1 cellular context compared by ENCODE assay signal in genomic region chr21:42651515-42652401, GRCh38.
TF ChIP-seq lines count a peak whose summit lies in the region.

No MANE protein-coding gene starts in this region.

TF ChIP-seq in GM23338, 12 proteins besides CTCF, POLR2A, EP300 and RAD21 (continued from another document):
- TF ChIP-seq, protein P1, sequence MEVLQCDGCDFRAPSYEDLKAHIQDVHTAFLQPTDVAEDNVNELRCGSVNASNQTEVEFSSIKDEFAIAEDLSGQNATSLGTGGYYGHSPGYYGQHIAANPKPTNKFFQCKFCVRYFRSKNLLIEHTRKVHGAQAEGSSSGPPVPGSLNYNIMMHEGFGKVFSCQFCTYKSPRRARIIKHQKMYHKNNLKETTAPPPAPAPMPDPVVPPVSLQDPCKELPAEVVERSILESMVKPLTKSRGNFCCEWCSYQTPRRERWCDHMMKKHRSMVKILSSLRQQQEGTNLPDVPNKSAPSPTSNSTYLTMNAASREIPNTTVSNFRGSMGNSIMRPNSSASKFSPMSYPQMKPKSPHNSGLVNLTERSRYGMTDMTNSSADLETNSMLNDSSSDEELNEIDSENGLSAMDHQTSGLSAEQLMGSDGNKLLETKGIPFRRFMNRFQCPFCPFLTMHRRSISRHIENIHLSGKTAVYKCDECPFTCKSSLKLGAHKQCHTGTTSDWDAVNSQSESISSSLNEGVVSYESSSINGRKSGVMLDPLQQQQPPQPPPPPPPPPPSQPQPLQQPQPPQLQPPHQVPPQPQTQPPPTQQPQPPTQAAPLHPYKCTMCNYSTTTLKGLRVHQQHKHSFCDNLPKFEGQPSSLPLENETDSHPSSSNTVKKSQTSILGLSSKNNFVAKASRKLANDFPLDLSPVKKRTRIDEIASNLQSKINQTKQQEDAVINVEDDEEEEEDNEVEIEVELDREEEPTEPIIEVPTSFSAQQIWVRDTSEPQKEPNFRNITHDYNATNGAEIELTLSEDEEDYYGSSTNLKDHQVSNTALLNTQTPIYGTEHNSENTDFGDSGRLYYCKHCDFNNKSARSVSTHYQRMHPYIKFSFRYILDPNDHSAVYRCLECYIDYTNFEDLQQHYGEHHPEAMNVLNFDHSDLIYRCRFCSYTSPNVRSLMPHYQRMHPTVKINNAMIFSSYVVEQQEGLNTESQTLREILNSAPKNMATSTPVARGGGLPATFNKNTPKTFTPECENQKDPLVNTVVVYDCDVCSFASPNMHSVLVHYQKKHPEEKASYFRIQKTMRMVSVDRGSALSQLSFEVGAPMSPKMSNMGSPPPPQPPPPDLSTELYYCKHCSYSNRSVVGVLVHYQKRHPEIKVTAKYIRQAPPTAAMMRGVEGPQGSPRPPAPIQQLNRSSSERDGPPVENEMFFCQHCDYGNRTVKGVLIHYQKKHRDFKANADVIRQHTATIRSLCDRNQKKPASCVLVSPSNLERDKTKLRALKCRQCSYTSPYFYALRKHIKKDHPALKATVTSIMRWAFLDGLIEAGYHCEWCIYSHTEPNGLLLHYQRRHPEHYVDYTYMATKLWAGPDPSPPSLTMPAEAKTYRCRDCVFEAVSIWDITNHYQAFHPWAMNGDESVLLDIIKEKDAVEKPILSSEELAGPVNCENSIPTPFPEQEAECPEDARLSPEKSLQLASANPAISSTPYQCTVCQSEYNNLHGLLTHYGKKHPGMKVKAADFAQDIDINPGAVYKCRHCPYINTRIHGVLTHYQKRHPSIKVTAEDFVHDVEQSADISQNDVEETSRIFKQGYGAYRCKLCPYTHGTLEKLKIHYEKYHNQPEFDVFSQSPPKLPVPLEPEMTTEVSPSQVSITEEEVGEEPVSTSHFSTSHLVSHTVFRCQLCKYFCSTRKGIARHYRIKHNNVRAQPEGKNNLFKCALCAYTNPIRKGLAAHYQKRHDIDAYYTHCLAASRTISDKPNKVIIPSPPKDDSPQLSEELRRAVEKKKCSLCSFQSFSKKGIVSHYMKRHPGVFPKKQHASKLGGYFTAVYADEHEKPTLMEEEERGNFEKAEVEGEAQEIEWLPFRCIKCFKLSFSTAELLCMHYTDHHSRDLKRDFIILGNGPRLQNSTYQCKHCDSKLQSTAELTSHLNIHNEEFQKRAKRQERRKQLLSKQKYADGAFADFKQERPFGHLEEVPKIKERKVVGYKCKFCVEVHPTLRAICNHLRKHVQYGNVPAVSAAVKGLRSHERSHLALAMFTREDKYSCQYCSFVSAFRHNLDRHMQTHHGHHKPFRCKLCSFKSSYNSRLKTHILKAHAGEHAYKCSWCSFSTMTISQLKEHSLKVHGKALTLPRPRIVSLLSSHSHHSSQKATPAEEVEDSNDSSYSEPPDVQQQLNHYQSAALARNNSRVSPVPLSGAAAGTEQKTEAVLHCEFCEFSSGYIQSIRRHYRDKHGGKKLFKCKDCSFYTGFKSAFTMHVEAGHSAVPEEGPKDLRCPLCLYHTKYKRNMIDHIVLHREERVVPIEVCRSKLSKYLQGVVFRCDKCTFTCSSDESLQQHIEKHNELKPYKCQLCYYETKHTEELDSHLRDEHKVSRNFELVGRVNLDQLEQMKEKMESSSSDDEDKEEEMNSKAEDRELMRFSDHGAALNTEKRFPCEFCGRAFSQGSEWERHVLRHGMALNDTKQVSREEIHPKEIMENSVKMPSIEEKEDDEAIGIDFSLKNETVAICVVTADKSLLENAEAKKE (CRISPR knock-in tag; IDR thresholded peaks at IDR 0.05), result no peak
- TF ChIP-seq, protein P2, sequence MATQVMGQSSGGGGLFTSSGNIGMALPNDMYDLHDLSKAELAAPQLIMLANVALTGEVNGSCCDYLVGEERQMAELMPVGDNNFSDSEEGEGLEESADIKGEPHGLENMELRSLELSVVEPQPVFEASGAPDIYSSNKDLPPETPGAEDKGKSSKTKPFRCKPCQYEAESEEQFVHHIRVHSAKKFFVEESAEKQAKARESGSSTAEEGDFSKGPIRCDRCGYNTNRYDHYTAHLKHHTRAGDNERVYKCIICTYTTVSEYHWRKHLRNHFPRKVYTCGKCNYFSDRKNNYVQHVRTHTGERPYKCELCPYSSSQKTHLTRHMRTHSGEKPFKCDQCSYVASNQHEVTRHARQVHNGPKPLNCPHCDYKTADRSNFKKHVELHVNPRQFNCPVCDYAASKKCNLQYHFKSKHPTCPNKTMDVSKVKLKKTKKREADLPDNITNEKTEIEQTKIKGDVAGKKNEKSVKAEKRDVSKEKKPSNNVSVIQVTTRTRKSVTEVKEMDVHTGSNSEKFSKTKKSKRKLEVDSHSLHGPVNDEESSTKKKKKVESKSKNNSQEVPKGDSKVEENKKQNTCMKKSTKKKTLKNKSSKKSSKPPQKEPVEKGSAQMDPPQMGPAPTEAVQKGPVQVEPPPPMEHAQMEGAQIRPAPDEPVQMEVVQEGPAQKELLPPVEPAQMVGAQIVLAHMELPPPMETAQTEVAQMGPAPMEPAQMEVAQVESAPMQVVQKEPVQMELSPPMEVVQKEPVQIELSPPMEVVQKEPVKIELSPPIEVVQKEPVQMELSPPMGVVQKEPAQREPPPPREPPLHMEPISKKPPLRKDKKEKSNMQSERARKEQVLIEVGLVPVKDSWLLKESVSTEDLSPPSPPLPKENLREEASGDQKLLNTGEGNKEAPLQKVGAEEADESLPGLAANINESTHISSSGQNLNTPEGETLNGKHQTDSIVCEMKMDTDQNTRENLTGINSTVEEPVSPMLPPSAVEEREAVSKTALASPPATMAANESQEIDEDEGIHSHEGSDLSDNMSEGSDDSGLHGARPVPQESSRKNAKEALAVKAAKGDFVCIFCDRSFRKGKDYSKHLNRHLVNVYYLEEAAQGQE (IDR thresholded peaks at IDR 0.05; ENCODE audit: unreplicated experiment), result no peak
- no peak for TF ChIP-seq ZNF114 (CRISPR knock-in tag; IDR thresholded peaks at IDR 0.05)
- no peak for TF ChIP-seq JUNB (IDR thresholded peaks at IDR 0.05; ENCODE audit: unreplicated experiment)
- no peak for TF ChIP-seq ZNF331 (CRISPR knock-in tag; IDR thresholded peaks at IDR 0.05; ENCODE audit: low read depth)
